In genomic region chr21:32279377-32279680, GRCh38 we compare ENCODE assay signal across 1 cellular context.
TF ChIP-seq lines count a peak whose summit lies in the region.

No MANE protein-coding gene starts in this region.

TF ChIP-seq in SK-N-SH treated with all-trans-retinoic acid at 6 μM for 48 hours, 23 proteins besides CTCF, POLR2A, EP300 and RAD21 (continued from another document):
- TF ChIP-seq ARNTL (CRISPR knock-in tag; IDR thresholded peaks at IDR 0.05; ENCODE audit: borderline replicate concordance, low read depth) (no peak), CREB5 (CRISPR knock-in tag; IDR thresholded peaks at IDR 0.05; ENCODE audit: low read depth) (no peak), TOX (CRISPR knock-in tag; IDR thresholded peaks at IDR 0.05; ENCODE audit: borderline replicate concordance) (no peak), OSR1 (CRISPR knock-in tag; IDR thresholded peaks at IDR 0.05) (no peak)
TF ChIP-seq in SK-N-SH treated with all-trans-retinoic acid at 6 μM for 48 hours: peak in this region for 0.
